Comparison of ENCODE assay signal across 16 cellular contexts in genomic region chr1:117609471-117609911, GRCh38. TPM values are rescaled to one million over a fixed set of nuclear protein-coding genes. Genes with fewer than 3 reads are reported as not detected.
DNase-seq lines count a peak whose midpoint lies in the region; ATAC-seq and TF ChIP-seq lines count a peak whose summit lies in the region.
"Had no signal": no experiment of that assay in that cellular context is flagged by ENCODE, and none has a peak within 500 bp of the region (broad histone marks: within the 10 kb centered on the region; RNA-seq: fewer than 3 reads in every experiment).

No MANE protein-coding gene starts in this region.

- no peak for DNase-seq in T-helper 2 cell treated with Interferon-gamma antibody and Interleukin-4, amounts not matched to agents 5 μg/mL and 100 μg/mL, for 36 hours (ENCODE audit: low spot score)
- DNase-seq in T-helper 2 cell, result no peak
- peak; percentile 87 for DNase-seq in mesenteric fat pad (ENCODE audit: low spot score)
- DNase-seq in upper lobe of right lung, result no peak
- no peak for DNase-seq in WTC11 (ENCODE audit: low spot score)
- DNase-seq in AG20443 (ENCODE audit: low spot score), result no peak
- DNase-seq: Calu3; KG1; NCI-H1694; NCI-H526 treated with DMSO at 0.1 percent for 48 hours; retina; SHP77; stimulated activated naive CD8-positive, alpha-beta T cell treated with anti-CD3 and anti-CD28 coated beads, Interleukin-15, amount 100 ng/mL, for 72 hours had no signal

- peaks cover 0 to 1% of the 10 kb centered on the region in 2 donors for H3K27me3 ChIP-seq in duodenal mucosa (ENCODE audit: control insufficient read depth in 1 of 2, insufficient read depth in 2 of 2, low read length in 2 of 2)
- H3K27me3 ChIP-seq in upper lobe of right lung, result no peaks in the 10 kb centered on the region

- no peaks in the 10 kb centered on the region for H3K9me3 Mint-ChIP-seq in T-helper 2 cell treated with Interferon-gamma antibody and Interleukin-4, amounts not matched to agents 5 μg/mL and 100 μg/mL, for 36 hours
- H3K9me3 Mint-ChIP-seq in WTC11, result no peaks in the 10 kb centered on the region
- H3K9me3 Mint-ChIP-seq: stimulated activated naive CD8-positive, alpha-beta T cell treated with anti-CD3 and anti-CD28 coated beads, Interleukin-15, amount 100 ng/mL, for 72 hours had no signal

- no peak for ATAC-seq in upper lobe of right lung
- no peak for ATAC-seq in WTC11
- no peak for ATAC-seq in activated CD4-positive, CD25-positive, alpha-beta regulatory T cell treated with anti-CD3 and anti-CD28 coated beads, Interleukin-2, amount 50 U/mL, for 24 hours
- ATAC-seq: stimulated activated naive CD8-positive, alpha-beta T cell treated with anti-CD3 and anti-CD28 coated beads, Interleukin-15, amount 100 ng/mL, for 72 hours had no signal

- peaks cover 25% of the 10 kb centered on the region for H3K36me3 Mint-ChIP-seq in T-helper 2 cell treated with Interferon-gamma antibody and Interleukin-4, amounts not matched to agents 5 μg/mL and 100 μg/mL, for 36 hours (ENCODE audit: low read depth)
- H3K36me3 Mint-ChIP-seq in WTC11, result no peaks in the 10 kb centered on the region

- intact Hi-C loops in upper lobe of right lung (cut with DNase I), result no loop called here

- H3K27ac ChIP-seq in duodenal mucosa (ENCODE audit: low read depth, low read length) (no peak overlapping the region), upper lobe of right lung (no peak overlapping the region)
- H3K27ac ChIP-seq: VCaP had no signal

- CTCF ChIA-PET in WTC11 (lab: Charles Lee), result interaction anchor here (1.2 kb wide), 1 partner anchor 75 kb away, joined by 4 read pairs; no protein-coding TSS in a partner anchor

- H3K4me1 ChIP-seq in duodenal mucosa (ENCODE audit: control insufficient read depth in 1 of 2, insufficient read depth in 2 of 2, low read length in 2 of 2) (peaks cover 52 to 56% of the 10 kb centered on the region in 2 donors), upper lobe of right lung (peaks cover 29% of the 10 kb centered on the region)

- peak overlapping the region; percentile 23 to 46 for H3K4me3 ChIP-seq in duodenal mucosa (ENCODE audit: low read depth in 1 of 2, low read length in 2 of 2)
- H3K4me3 ChIP-seq in upper lobe of right lung, result peak overlapping the region; percentile 60

- H3K9me3 ChIP-seq in duodenal mucosa (ENCODE audit: control insufficient read depth in 1 of 2, low read length in 2 of 2) (no peaks in the 10 kb centered on the region), upper lobe of right lung (no peaks in the 10 kb centered on the region)

- peak overlapping the region; percentile 4 to 29 for H3K9ac ChIP-seq in duodenal mucosa (ENCODE audit: low read depth in 1 of 2, low read length in 2 of 2)

- TF ChIP-seq CTCF in upper lobe of right lung (IDR thresholded peaks at IDR 0.05), result no peak
- TF ChIP-seq CTCF in WTC11 (IDR thresholded peaks at IDR 0.05), result no peak

- H3K36me3 ChIP-seq in duodenal mucosa (ENCODE audit: control insufficient read depth in 1 of 2, insufficient read depth in 2 of 2, low read length in 2 of 2), result no peaks in the 10 kb centered on the region
- H3K36me3 ChIP-seq in upper lobe of right lung, result no peaks in the 10 kb centered on the region

- H3K4me3 Mint-ChIP-seq in T-helper 2 cell treated with Interferon-gamma antibody and Interleukin-4, amounts not matched to agents 5 μg/mL and 100 μg/mL, for 36 hours, result peak overlapping the region; percentile 27
- no peak overlapping the region for H3K4me3 Mint-ChIP-seq in WTC11

- H3K27me3 Mint-ChIP-seq in T-helper 2 cell treated with Interferon-gamma antibody and Interleukin-4, amounts not matched to agents 5 μg/mL and 100 μg/mL, for 36 hours (ENCODE audit: low read depth), result peaks cover 7% of the 10 kb centered on the region
- peaks cover 56% of the 10 kb centered on the region for H3K27me3 Mint-ChIP-seq in WTC11 (ENCODE audit: low read depth)

- H3K27ac Mint-ChIP-seq in T-helper 2 cell treated with Interferon-gamma antibody and Interleukin-4, amounts not matched to agents 5 μg/mL and 100 μg/mL, for 36 hours, result no peak overlapping the region
- no peak overlapping the region for H3K27ac Mint-ChIP-seq in WTC11
- H3K27ac Mint-ChIP-seq: stimulated activated naive CD8-positive, alpha-beta T cell treated with anti-CD3 and anti-CD28 coated beads, Interleukin-15, amount 100 ng/mL, for 72 hours had no signal

- POLR2A ChIA-PET in WTC11 (lab: Charles Lee), result no interaction called here

- peaks cover 65% of the 10 kb centered on the region for H3K4me1 Mint-ChIP-seq in T-helper 2 cell treated with Interferon-gamma antibody and Interleukin-4, amounts not matched to agents 5 μg/mL and 100 μg/mL, for 36 hours (ENCODE audit: low read depth)
- peaks cover 34% of the 10 kb centered on the region for H3K4me1 Mint-ChIP-seq in WTC11

TF ChIP-seq in WTC11, 78 proteins besides CTCF, POLR2A, EP300 and RAD21:
- TF ChIP-seq, protein P1, sequence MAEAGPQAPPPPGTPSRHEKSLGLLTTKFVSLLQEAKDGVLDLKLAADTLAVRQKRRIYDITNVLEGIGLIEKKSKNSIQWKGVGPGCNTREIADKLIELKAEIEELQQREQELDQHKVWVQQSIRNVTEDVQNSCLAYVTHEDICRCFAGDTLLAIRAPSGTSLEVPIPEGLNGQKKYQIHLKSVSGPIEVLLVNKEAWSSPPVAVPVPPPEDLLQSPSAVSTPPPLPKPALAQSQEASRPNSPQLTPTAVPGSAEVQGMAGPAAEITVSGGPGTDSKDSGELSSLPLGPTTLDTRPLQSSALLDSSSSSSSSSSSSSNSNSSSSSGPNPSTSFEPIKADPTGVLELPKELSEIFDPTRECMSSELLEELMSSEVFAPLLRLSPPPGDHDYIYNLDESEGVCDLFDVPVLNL (CRISPR knock-in tag; IDR thresholded peaks at IDR 0.05; ENCODE audit: borderline replicate concordance, low read depth), result no peak
- TF ChIP-seq TEAD4 (CRISPR knock-in tag; IDR thresholded peaks at IDR 0.05) (no peak), ZNF425 (CRISPR knock-in tag; conservative IDR thresholded peaks at IDR 0.05) (no peak), GRHL2 (CRISPR knock-in tag; IDR thresholded peaks at IDR 0.05; ENCODE audit: insufficient replicate concordance, severe bottlenecking) (no peak), SP1 (CRISPR knock-in tag; conservative IDR thresholded peaks at IDR 0.05) (no peak), ATF3 (CRISPR knock-in tag; conservative IDR thresholded peaks at IDR 0.05) (no peak), ZNF219 (CRISPR knock-in tag; IDR thresholded peaks at IDR 0.05; ENCODE audit: borderline replicate concordance) (no peak), EMX1 (CRISPR knock-in tag; IDR thresholded peaks at IDR 0.05) (no peak), TCF7 (CRISPR knock-in tag; IDR thresholded peaks at IDR 0.05; ENCODE audit: low read depth) (no peak)
- TF ChIP-seq, protein P2, sequence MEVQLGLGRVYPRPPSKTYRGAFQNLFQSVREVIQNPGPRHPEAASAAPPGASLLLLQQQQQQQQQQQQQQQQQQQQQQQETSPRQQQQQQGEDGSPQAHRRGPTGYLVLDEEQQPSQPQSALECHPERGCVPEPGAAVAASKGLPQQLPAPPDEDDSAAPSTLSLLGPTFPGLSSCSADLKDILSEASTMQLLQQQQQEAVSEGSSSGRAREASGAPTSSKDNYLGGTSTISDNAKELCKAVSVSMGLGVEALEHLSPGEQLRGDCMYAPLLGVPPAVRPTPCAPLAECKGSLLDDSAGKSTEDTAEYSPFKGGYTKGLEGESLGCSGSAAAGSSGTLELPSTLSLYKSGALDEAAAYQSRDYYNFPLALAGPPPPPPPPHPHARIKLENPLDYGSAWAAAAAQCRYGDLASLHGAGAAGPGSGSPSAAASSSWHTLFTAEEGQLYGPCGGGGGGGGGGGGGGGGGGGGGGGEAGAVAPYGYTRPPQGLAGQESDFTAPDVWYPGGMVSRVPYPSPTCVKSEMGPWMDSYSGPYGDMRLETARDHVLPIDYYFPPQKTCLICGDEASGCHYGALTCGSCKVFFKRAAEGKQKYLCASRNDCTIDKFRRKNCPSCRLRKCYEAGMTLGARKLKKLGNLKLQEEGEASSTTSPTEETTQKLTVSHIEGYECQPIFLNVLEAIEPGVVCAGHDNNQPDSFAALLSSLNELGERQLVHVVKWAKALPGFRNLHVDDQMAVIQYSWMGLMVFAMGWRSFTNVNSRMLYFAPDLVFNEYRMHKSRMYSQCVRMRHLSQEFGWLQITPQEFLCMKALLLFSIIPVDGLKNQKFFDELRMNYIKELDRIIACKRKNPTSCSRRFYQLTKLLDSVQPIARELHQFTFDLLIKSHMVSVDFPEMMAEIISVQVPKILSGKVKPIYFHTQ (CRISPR knock-in tag; IDR thresholded peaks at IDR 0.05), result no peak
- TF ChIP-seq, protein P3, sequence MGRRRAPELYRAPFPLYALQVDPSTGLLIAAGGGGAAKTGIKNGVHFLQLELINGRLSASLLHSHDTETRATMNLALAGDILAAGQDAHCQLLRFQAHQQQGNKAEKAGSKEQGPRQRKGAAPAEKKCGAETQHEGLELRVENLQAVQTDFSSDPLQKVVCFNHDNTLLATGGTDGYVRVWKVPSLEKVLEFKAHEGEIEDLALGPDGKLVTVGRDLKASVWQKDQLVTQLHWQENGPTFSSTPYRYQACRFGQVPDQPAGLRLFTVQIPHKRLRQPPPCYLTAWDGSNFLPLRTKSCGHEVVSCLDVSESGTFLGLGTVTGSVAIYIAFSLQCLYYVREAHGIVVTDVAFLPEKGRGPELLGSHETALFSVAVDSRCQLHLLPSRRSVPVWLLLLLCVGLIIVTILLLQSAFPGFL (CRISPR knock-in tag; IDR thresholded peaks at IDR 0.05; ENCODE audit: borderline replicate concordance), result no peak

RNA-seq across cellular contexts. Expression of gene TENT5C, which starts 3.6 kb away (rescaled TPM):
- total RNA-seq in mesenteric fat pad (2.5 TPM), upper lobe of right lung (13.7 TPM), WTC11 (2021) (1.1 to 1.4 TPM (median 1.1 TPM) in 3 replicates)
